ENCODE assay signal across 8 cellular contexts in genomic region chr14:21072102-21072501, GRCh38. TPM values are rescaled to one million over a fixed set of nuclear protein-coding genes. Genes with fewer than 3 reads are reported as not detected.
DNase-seq lines count a peak whose midpoint lies in the region; ATAC-seq and TF ChIP-seq lines count a peak whose summit lies in the region.

No MANE protein-coding gene starts in this region.

- CTCF ChIA-PET in activated naive CD4-positive, alpha-beta T cell treated with anti-CD3 and anti-CD28 coated beads for 36 hours (lab: Charles Lee): interaction anchor here (0.7 to 5.8 kb wide), 10 partner anchors 11 to 239 kb away, joined by 3 to 60 read pairs (median 10); no protein-coding TSS in a partner anchor

- H3K27ac ChIP-seq in uterus: peak overlapping the region; percentile 95

- no peak for TF ChIP-seq POLR2A in uterus (IDR thresholded peaks at IDR 0.05)

- no peaks in the 10 kb centered on the region for H3K4me1 ChIP-seq in uterus

- TF ChIP-seq CTCF in chondrocyte (IDR thresholded peaks at IDR 0.05) (peak; percentile 52), uterus (IDR thresholded peaks at IDR 0.05) (peak in 1 of 4 experiments; percentile 14)

- ATAC-seq in memory B cell (ENCODE audit: low read depth) (no peak), HG03469 (IDR thresholded peaks at IDR 0.05; ENCODE audit: unreplicated experiment) (no peak), HG03159 (IDR thresholded peaks at IDR 0.05; ENCODE audit: unreplicated experiment) (no peak)

- peak overlapping the region in 1 of 2 donors; percentile 59 for H3K4me3 ChIP-seq in uterus

- DNase-seq in COLO829 (ENCODE audit: low spot score) (peak; percentile 61), NOMO-1 treated with dmso at 0.1 percent for 144 hours (lab: John Stamatoyannopoulos, UW; ENCODE audit: unreplicated experiment) (peak; percentile 75), chondrocyte (ENCODE audit: low spot score) (no peak), memory B cell (ENCODE audit: low spot score in 2 of 2) (no peak), uterus (no peak)
- DNase-seq in activated naive CD4-positive, alpha-beta T cell treated with anti-CD3 and anti-CD28 coated beads for 36 hours: no peak

- peak overlapping the region; percentile 98 for H3K27ac Mint-ChIP-seq in chondrocyte (ENCODE audit: unreplicated experiment)
- no peak overlapping the region for H3K27ac Mint-ChIP-seq in memory B cell
- no peak overlapping the region for H3K27ac Mint-ChIP-seq in activated naive CD4-positive, alpha-beta T cell treated with anti-CD3 and anti-CD28 coated beads for 36 hours

- H3K4me1 Mint-ChIP-seq in chondrocyte (ENCODE audit: low read depth): peaks cover 46% of the 10 kb centered on the region
- H3K4me1 Mint-ChIP-seq in memory B cell: peaks cover 40% of the 10 kb centered on the region
- H3K4me1 Mint-ChIP-seq in activated naive CD4-positive, alpha-beta T cell treated with anti-CD3 and anti-CD28 coated beads for 36 hours (ENCODE audit: low read depth): peaks cover 29% of the 10 kb centered on the region

- H3K9me3 Mint-ChIP-seq in chondrocyte (ENCODE audit: low read depth) (no peaks in the 10 kb centered on the region), memory B cell (no peaks in the 10 kb centered on the region)
- no peaks in the 10 kb centered on the region for H3K9me3 Mint-ChIP-seq in activated naive CD4-positive, alpha-beta T cell treated with anti-CD3 and anti-CD28 coated beads for 36 hours

- no peaks in the 10 kb centered on the region for H3K27me3 ChIP-seq in uterus

- no peaks in the 10 kb centered on the region for H3K27me3 Mint-ChIP-seq in chondrocyte (ENCODE audit: low read depth)
- peaks cover 22% of the 10 kb centered on the region for H3K27me3 Mint-ChIP-seq in memory B cell
- peaks cover 52% of the 10 kb centered on the region for H3K27me3 Mint-ChIP-seq in activated naive CD4-positive, alpha-beta T cell treated with anti-CD3 and anti-CD28 coated beads for 36 hours (ENCODE audit: low read depth)

- H3K9me3 ChIP-seq in uterus: no peaks in the 10 kb centered on the region

- no peaks in the 10 kb centered on the region for H3K36me3 ChIP-seq in uterus

- intact Hi-C loops in uterus (cut with DNase I; ENCODE audit: low total_unique reads): no loop called here
- intact Hi-C loops in activated naive CD4-positive, alpha-beta T cell treated with anti-CD3 and anti-CD28 coated beads for 36 hours (cut with micrococcal nuclease): no loop called here

- H3K36me3 Mint-ChIP-seq in chondrocyte (ENCODE audit: low read depth) (peaks cover 25% of the 10 kb centered on the region), memory B cell (no peaks in the 10 kb centered on the region)
- no peaks in the 10 kb centered on the region for H3K36me3 Mint-ChIP-seq in activated naive CD4-positive, alpha-beta T cell treated with anti-CD3 and anti-CD28 coated beads for 36 hours (ENCODE audit: low read depth)

- H3K4me3 Mint-ChIP-seq in chondrocyte (ENCODE audit: unreplicated experiment) (peak overlapping the region; percentile 90), memory B cell (peak overlapping the region; percentile 89)
- H3K4me3 Mint-ChIP-seq in activated naive CD4-positive, alpha-beta T cell treated with anti-CD3 and anti-CD28 coated beads for 36 hours: no peak overlapping the region

RNA-seq across cellular contexts. Expression of gene ARHGEF40, which starts 2.0 kb away (rescaled TPM):
- total RNA-seq in chondrocyte: 86.1 to 144 TPM (median 90.4 TPM) in 3 replicates
- total RNA-seq in uterus: 100 to 1,000 TPM in 2 of 4 donors, 10 to 100 TPM in 2; 25.3 to 103 (median 66.9) TPM
- not detected for total RNA-seq in activated naive CD4-positive, alpha-beta T cell treated with anti-CD3 and anti-CD28 coated beads for 36 hours

RNA-seq across cellular contexts. Expression of gene RNASE8, which starts 14.5 kb away (rescaled TPM):
- not detected in 3 replicates for total RNA-seq in chondrocyte
- total RNA-seq in uterus: not detected
- not detected for total RNA-seq in activated naive CD4-positive, alpha-beta T cell treated with anti-CD3 and anti-CD28 coated beads for 36 hours

RNA-seq across cellular contexts. Expression of gene ZNF219, which starts 26.4 kb away (rescaled TPM):
- 23.3 to 26.3 TPM (median 23.9 TPM) in 3 replicates for total RNA-seq in chondrocyte
- total RNA-seq in uterus: 10 to 100 TPM in 3 of 4 donors, 1 to 10 TPM in 1; 7.4 to 56.8 (median 15.9) TPM
- 1 to 10 TPM; 8.3 to 9.2 TPM for total RNA-seq in activated naive CD4-positive, alpha-beta T cell treated with anti-CD3 and anti-CD28 coated beads for 36 hours

RNA-seq across cellular contexts. Expression of gene TMEM253, which starts 28.8 kb away (rescaled TPM):
- total RNA-seq in chondrocyte (1.1 to 1.6 TPM (median 1.2 TPM) in 3 replicates), uterus (under 1 TPM in 1 of 4 donors, not detected in 3; 0.85 TPM)
- total RNA-seq in activated naive CD4-positive, alpha-beta T cell treated with anti-CD3 and anti-CD28 coated beads for 36 hours: not detected

RNA-seq across cellular contexts. Expression of gene RNASE7, which starts 29.9 kb away (rescaled TPM):
- total RNA-seq in chondrocyte (not detected in 3 replicates), uterus (not detected)
- not detected for total RNA-seq in activated naive CD4-positive, alpha-beta T cell treated with anti-CD3 and anti-CD28 coated beads for 36 hours

Comparison
In these comparisons a context has a peak if more than half of its experiments do, and no peak if none do; other contexts are left out.
1. DNase-seq: peak in COLO829 (single experiment) and NOMO-1 treated with dmso at 0.1 percent for 144 hours (single experiment); none in chondrocyte (single experiment), memory B cell (0 of 2), uterus (0 of 2) and activated naive CD4-positive, alpha-beta T cell treated with anti-CD3 and anti-CD28 coated beads for 36 hours (single experiment).
2. RNA of gene ARHGEF40, which starts 2.0 kb away (total RNA-seq): 25.3 to 103 TPM in uterus and 86.1 to 144 TPM in chondrocyte; not detected in activated naive CD4-positive, alpha-beta T cell treated with anti-CD3 and anti-CD28 coated beads for 36 hours; every median in the first group is over 10 times any median in the second.